Comparison of ENCODE assay signal across 9 cellular contexts in the genomic region with DNA sequence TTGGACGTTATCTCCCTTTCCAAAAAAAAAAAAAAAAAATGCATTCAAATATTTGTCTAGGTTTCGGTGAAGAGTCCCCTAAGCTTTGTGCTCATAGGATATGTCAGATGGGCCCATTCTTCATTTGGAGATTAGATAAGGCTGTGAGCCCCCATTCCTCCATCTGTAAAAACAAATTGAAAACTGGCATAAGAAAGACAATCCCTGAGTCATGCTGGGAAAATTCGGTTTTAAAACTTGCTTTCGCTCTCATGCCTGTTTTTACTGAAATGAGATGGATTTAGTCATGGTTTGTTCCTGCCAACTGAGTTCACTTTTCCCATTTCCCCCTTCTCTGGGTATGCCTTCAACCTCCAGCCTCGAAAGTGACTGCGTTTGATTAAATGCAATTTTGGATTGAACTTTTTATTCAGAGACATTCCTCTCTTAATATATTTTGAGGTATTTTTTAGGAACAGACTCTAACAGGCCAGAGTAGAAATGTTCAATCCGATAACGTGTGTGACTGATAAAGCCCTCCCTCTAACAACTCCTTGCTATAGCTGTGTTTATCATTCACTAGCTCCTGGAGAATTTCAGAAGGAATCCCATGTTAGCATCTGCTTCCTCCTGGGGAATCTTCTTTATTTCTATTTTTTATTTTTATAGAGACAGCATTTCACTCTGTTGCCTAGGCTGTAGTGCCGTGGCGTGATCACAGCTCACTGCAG.
DNase-seq lines count a peak whose midpoint lies in the region; ATAC-seq, FAIRE-seq and TF ChIP-seq lines count a peak whose summit lies in the region.
"Had no signal": no experiment of that assay in that cellular context is flagged by ENCODE, and none has a peak within 500 bp of the region (broad histone marks: within the 10 kb centered on the region; RNA-seq: fewer than 3 reads in every experiment).

No MANE protein-coding gene starts in this region.

- DNase-seq in HTR-8/SVneo (ENCODE audit: insufficient read length, low spot score) (peak; percentile 28), dedifferentiated amniotic fluid mesenchymal stem cell (ENCODE audit: extremely low spot score) (peak; percentile 79), left lung (no peak), thyroid gland (no peak)
- DNase-seq in stimulated activated CD4-positive, alpha-beta T cell treated with anti-CD3 and anti-CD28 coated beads, Interleukin-2, amount 100 ng/mL, for 48 hours = no peak
- DNase-seq: stimulated activated CD4-positive, alpha-beta T cell treated with anti-CD3 and anti-CD28 coated beads, Interleukin-1b, Interleukin-23, amount 100 ng/mL, for 48 hours had no signal

- no peak overlapping the region for H3K4me3 ChIP-seq in left lung
- no peak overlapping the region for H3K4me3 ChIP-seq in thyroid gland (replicated peaks in 1 of 3)

- H3K27ac ChIP-seq in left lung (peak overlapping the region; percentile 38 to 72), thyroid gland (peak overlapping the region; percentile 96 to 99 (median 97))

- 69 to 73% methylated on average over 10 of the region's 10 CpGs for WGBS in thyroid gland, 2 donors

- H3K27me3 ChIP-seq in left lung (no peaks in the 10 kb centered on the region), thyroid gland (no peaks in the 10 kb centered on the region)

- H3K4me1 ChIP-seq in left lung = no peaks in the 10 kb centered on the region
- H3K4me1 ChIP-seq in thyroid gland = peaks cover 61 to 83% of the 10 kb centered on the region in 2 donors

- H3K36me3 ChIP-seq in left lung (no peaks in the 10 kb centered on the region), thyroid gland (no peaks in the 10 kb centered on the region)

- FAIRE-seq in HTR-8/SVneo (lab: Jason Lieb, UNC) = peak; percentile 87

- ATAC-seq in left lung (peak; percentile 9), HG02610 (IDR thresholded peaks at IDR 0.05; ENCODE audit: unreplicated experiment) (no peak), HG03280 (IDR thresholded peaks at IDR 0.05; ENCODE audit: unreplicated experiment) (no peak), HG03565 (IDR thresholded peaks at IDR 0.05; ENCODE audit: unreplicated experiment) (no peak)

- H3K9me3 ChIP-seq in left lung (no peaks in the 10 kb centered on the region), thyroid gland (no peaks in the 10 kb centered on the region)

- TF ChIP-seq CTCF in left lung (IDR thresholded peaks at IDR 0.05) (no peak), thyroid gland (IDR thresholded peaks at IDR 0.05) (no peak)

- no peak for TF ChIP-seq POLR2A in thyroid gland (IDR thresholded peaks at IDR 0.05)

- intact Hi-C loops in left lung (cut with DNase I) = no loop called here
- intact Hi-C loops in thyroid gland (cut with DNase I) = no loop called here

Comparison
In these comparisons a context has a peak if more than half of its experiments do, and no peak if none do; other contexts are left out.
1. DNase-seq: peak in HTR-8/SVneo (single experiment) and dedifferentiated amniotic fluid mesenchymal stem cell (single experiment); none in left lung (0 of 2), thyroid gland (0 of 2) and stimulated activated CD4-positive, alpha-beta T cell treated with anti-CD3 and anti-CD28 coated beads, Interleukin-2, amount 100 ng/mL, for 48 hours (0 of 2).